In genomic region chr3:169053427-169053826, GRCh38 we compare ENCODE assay signal across 1 cellular context.
TF ChIP-seq lines count a peak whose summit lies in the region.

No MANE protein-coding gene starts in this region.

TF ChIP-seq in A549, 52 proteins besides CTCF, POLR2A, EP300 and RAD21:
- TF ChIP-seq MAFK (IDR thresholded peaks at IDR 0.05; ENCODE audit: partially characterized antibody) (peak; percentile 57), CBX2 (IDR thresholded peaks at IDR 0.05; ENCODE audit: borderline replicate concordance, low read depth) (no peak), HOXB5 (CRISPR knock-in tag; IDR thresholded peaks at IDR 0.05) (no peak)
TF ChIP-seq in A549: peak in this region for 1.
